ENCODE assay signal across 24 cellular contexts in genomic region chr10:44024351-44025116, GRCh38.
A peak's percentile ranks its signal among the peaks of the same experiment; 100 is the strongest.
DNase-seq lines count a peak whose midpoint lies in the region; ATAC-seq lines count a peak whose summit lies in the region.
"Had no signal": no experiment of that assay in that cellular context is flagged by ENCODE, and none has a peak within 500 bp of the region (broad histone marks: within the 10 kb centered on the region; RNA-seq: fewer than 3 reads in every experiment).

No MANE protein-coding gene starts in this region.

- DNase-seq in EH (ENCODE audit: low read depth) = peak; percentile 18
- DNase-seq in cerebellar cortex (ENCODE audit: low spot score) = peak; percentile 2
- DNase-seq in islet precursor cell = peak; percentile 50
- no peak for DNase-seq in activated effector memory CD4-positive, alpha-beta T cell treated with Interleukin-2 at 50 U/mL for 16 hours
- no peak for DNase-seq in hypothalamus (lab: John Stamatoyannopoulos, UW)
- no peak for DNase-seq in DMS79 (lab: John Stamatoyannopoulos, UW)
- DNase-seq: CD8-positive, alpha-beta memory T cell; GDM1; GM23248; H7; HFFc6; IMR-90; KG1; MG63; NCI-H1105 treated with DMSO at 0.1 percent for 48 hours; NCI-H2029; NCI-H446 treated with DMSO at 0.1 percent for 48 hours; NCI-H526; NCI-H82; NK-92 treated with Interleukin-12 subunit alpha and Interleukin-12 subunit beta, amount 100 ng/mL, for 24 hours; PC-3; SK-N-SH had no signal

- no peak for ATAC-seq in HG02885 (IDR thresholded peaks at IDR 0.05; ENCODE audit: poor library complexity, unreplicated experiment)
- ATAC-seq: GM12878, PC-3 had no signal

Comparison
In these comparisons a context has a peak if more than half of its experiments do, and no peak if none do; other contexts are left out.
1. DNase-seq: peak in EH (single experiment), cerebellar cortex (single experiment) and islet precursor cell (single experiment); none in activated effector memory CD4-positive, alpha-beta T cell treated with Interleukin-2 at 50 U/mL for 16 hours (single experiment), hypothalamus (0 of 51) and DMS79 (single experiment).